In the genomic region with DNA sequence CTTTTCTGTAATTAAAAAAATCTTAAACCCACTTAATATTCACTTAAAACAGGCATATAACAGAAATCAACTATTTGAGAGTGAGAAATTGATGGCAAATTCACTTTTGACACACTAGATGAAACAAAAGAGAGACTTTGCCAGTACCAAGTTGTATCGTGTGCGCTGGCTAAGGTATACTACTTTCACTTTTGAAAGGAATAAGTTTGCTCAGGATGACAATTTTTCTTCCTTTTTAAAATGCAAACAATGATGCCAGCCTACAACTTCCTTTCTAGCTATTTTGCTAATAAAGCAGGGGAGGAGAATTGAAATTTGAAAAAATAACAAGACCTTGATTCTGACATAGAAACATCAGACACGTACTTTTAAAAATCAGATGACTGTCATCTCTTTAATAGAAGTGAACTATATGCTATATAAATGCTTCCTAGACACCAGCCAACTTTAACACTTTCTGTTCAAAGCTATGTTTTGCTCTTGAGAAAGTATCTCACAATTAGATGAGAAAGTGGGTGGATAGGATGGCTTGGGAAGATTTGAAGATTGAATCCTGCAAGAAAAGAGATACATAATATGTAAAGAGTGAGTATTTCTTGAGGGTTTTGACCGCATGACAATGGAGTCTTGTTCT, we compare ENCODE assay signal across 9 cellular contexts. TPM values are rescaled to one million over a fixed set of nuclear protein-coding genes. Genes with fewer than 3 reads are reported as not detected.
DNase-seq lines count a peak whose midpoint lies in the region; ATAC-seq, FAIRE-seq and TF ChIP-seq lines count a peak whose summit lies in the region.
"Had no signal": no experiment of that assay in that cellular context is flagged by ENCODE, and none has a peak within 500 bp of the region (broad histone marks: within the 10 kb centered on the region; RNA-seq: fewer than 3 reads in every experiment).

No MANE protein-coding gene starts in this region.

- H4K20me1 ChIP-seq in astrocyte (ENCODE audit: insufficient read depth, low read length): peaks cover 32% of the 10 kb centered on the region

- H3K4me3 ChIP-seq in astrocyte (ENCODE audit: insufficient read depth, low read depth, low read length): peak overlapping the region; percentile 49
- peak overlapping the region; percentile 45 for H3K4me3 ChIP-seq in upper lobe of right lung

- CTCF ChIA-PET in activated naive CD4-positive, alpha-beta T cell treated with anti-CD3 and anti-CD28 coated beads for 36 hours (lab: Charles Lee): no interaction called here

- H3K4me1 ChIP-seq in astrocyte (ENCODE audit: insufficient read depth, low read length): peaks cover 85% of the 10 kb centered on the region
- H3K4me1 ChIP-seq in upper lobe of right lung: no peaks in the 10 kb centered on the region

- H3K4me1 Mint-ChIP-seq in activated naive CD4-positive, alpha-beta T cell treated with anti-CD3 and anti-CD28 coated beads for 36 hours (ENCODE audit: low read depth): peaks cover 9% of the 10 kb centered on the region
- H3K4me1 Mint-ChIP-seq in astrocyte (ENCODE audit: low read depth, unreplicated experiment) (peaks cover 40% of the 10 kb centered on the region), memory B cell (peaks cover 9% of the 10 kb centered on the region)

- H3K27ac ChIP-seq in astrocyte (ENCODE audit: low read depth, low read length) (peak overlapping the region; percentile 94), upper lobe of right lung (peak overlapping the region; percentile 64)

- FAIRE-seq in astrocyte (lab: Jason Lieb, UNC): no peak

- peaks cover 100% of the 10 kb centered on the region for H3K79me2 ChIP-seq in astrocyte (ENCODE audit: insufficient read depth, low read length)

- no peak for TF ChIP-seq CTCF in astrocyte (IDR thresholded peaks at IDR 0.05; ENCODE audit: insufficient read depth, low read depth, low read length)
- no peak for TF ChIP-seq CTCF in upper lobe of right lung (IDR thresholded peaks at IDR 0.05)

- H3K27me3 Mint-ChIP-seq in activated naive CD4-positive, alpha-beta T cell treated with anti-CD3 and anti-CD28 coated beads for 36 hours (ENCODE audit: low read depth): peaks cover 19% of the 10 kb centered on the region
- H3K27me3 Mint-ChIP-seq in astrocyte (ENCODE audit: low read depth, unreplicated experiment) (no peaks in the 10 kb centered on the region), memory B cell (peaks cover 2% of the 10 kb centered on the region)

- ATAC-seq in activated naive CD4-positive, alpha-beta T cell treated with anti-CD3 and anti-CD28 coated beads, Interleukin-2, amount 50 U/mL, for 72 hours: no peak
- no peak for ATAC-seq in memory B cell (ENCODE audit: low read depth)
- ATAC-seq in upper lobe of right lung: no peak
- no peak for ATAC-seq in GM19023 (IDR thresholded peaks at IDR 0.05; ENCODE audit: unreplicated experiment)
- ATAC-seq in HG03565 (IDR thresholded peaks at IDR 0.05; ENCODE audit: unreplicated experiment): no peak

- intact Hi-C loops in activated naive CD4-positive, alpha-beta T cell treated with anti-CD3 and anti-CD28 coated beads for 36 hours (cut with micrococcal nuclease): no loop called here
- intact Hi-C loops in upper lobe of right lung (cut with DNase I): no loop called here

- H3K4me2 ChIP-seq in astrocyte (ENCODE audit: low read length): peak overlapping the region; percentile 83

- no peaks in the 10 kb centered on the region for H3K9me3 ChIP-seq in astrocyte (ENCODE audit: insufficient read depth, low read depth, low read length)
- H3K9me3 ChIP-seq in upper lobe of right lung: no peaks in the 10 kb centered on the region

- H3K27me3 ChIP-seq in astrocyte (ENCODE audit: insufficient read depth, low read length) (no peaks in the 10 kb centered on the region), upper lobe of right lung (no peaks in the 10 kb centered on the region)

- no peaks in the 10 kb centered on the region for H3K36me3 Mint-ChIP-seq in activated naive CD4-positive, alpha-beta T cell treated with anti-CD3 and anti-CD28 coated beads for 36 hours (ENCODE audit: low read depth)
- H3K36me3 Mint-ChIP-seq in activated naive CD4-positive, alpha-beta T cell treated with anti-CD3 and anti-CD28 coated beads, Interleukin-2, amount 50 U/mL, for 72 hours: no peaks in the 10 kb centered on the region
- H3K36me3 Mint-ChIP-seq in astrocyte (ENCODE audit: low read depth, unreplicated experiment) (peaks cover 1% of the 10 kb centered on the region), memory B cell (no peaks in the 10 kb centered on the region)

- H3K9me3 Mint-ChIP-seq in activated naive CD4-positive, alpha-beta T cell treated with anti-CD3 and anti-CD28 coated beads for 36 hours: no peaks in the 10 kb centered on the region
- peaks cover 0 to 7% of the 10 kb centered on the region in 2 donors for H3K9me3 Mint-ChIP-seq in activated naive CD4-positive, alpha-beta T cell treated with anti-CD3 and anti-CD28 coated beads, Interleukin-2, amount 50 U/mL, for 72 hours
- H3K9me3 Mint-ChIP-seq in astrocyte (ENCODE audit: unreplicated experiment) (no peaks in the 10 kb centered on the region), memory B cell (no peaks in the 10 kb centered on the region)

- H3K36me3 ChIP-seq in astrocyte (ENCODE audit: insufficient read depth, low read length) (peaks cover 63% of the 10 kb centered on the region), upper lobe of right lung (no peaks in the 10 kb centered on the region)

- H3K27ac Mint-ChIP-seq in activated naive CD4-positive, alpha-beta T cell treated with anti-CD3 and anti-CD28 coated beads for 36 hours: no peak overlapping the region
- no peak overlapping the region for H3K27ac Mint-ChIP-seq in activated naive CD4-positive, alpha-beta T cell treated with anti-CD3 and anti-CD28 coated beads, Interleukin-2, amount 50 U/mL, for 72 hours
- H3K27ac Mint-ChIP-seq in astrocyte (ENCODE audit: unreplicated experiment) (peak overlapping the region; percentile 82), memory B cell (no peak overlapping the region)

- DNase-seq in activated naive CD4-positive, alpha-beta T cell treated with anti-CD3 and anti-CD28 coated beads for 36 hours: no peak
- no peak for DNase-seq in activated naive CD4-positive, alpha-beta T cell treated with anti-CD3 and anti-CD28 coated beads, Interleukin-2, amount 50 U/mL, for 72 hours (ENCODE audit: low spot score in 2 of 2)
- DNase-seq in astrocyte (ENCODE audit: low read depth) (no peak), memory B cell (ENCODE audit: low spot score in 2 of 2) (no peak), upper lobe of right lung (no peak), HCEC 1CT (no peak)
- DNase-seq: stimulated activated CD8-positive, alpha-beta memory T cell treated with anti-CD3 and anti-CD28 coated beads, Interleukin-4, amount 100 ng/mL, for 48 hours had no signal

- H2AFZ ChIP-seq in astrocyte (ENCODE audit: low read depth, low read length): no peak overlapping the region

- peak overlapping the region; percentile 82 for H3K9ac ChIP-seq in astrocyte (ENCODE audit: low read length)

- peak overlapping the region; percentile 20 for H3K4me3 Mint-ChIP-seq in activated naive CD4-positive, alpha-beta T cell treated with anti-CD3 and anti-CD28 coated beads for 36 hours
- H3K4me3 Mint-ChIP-seq in astrocyte (ENCODE audit: unreplicated experiment) (no peak overlapping the region), memory B cell (peak overlapping the region; percentile 33)

RNA-seq across cellular contexts. Expression of gene BLID, which starts 41.6 kb away (rescaled TPM):
- total RNA-seq in activated naive CD4-positive, alpha-beta T cell treated with anti-CD3 and anti-CD28 coated beads for 36 hours: not detected
- not detected for total RNA-seq in activated naive CD4-positive, alpha-beta T cell treated with anti-CD3 and anti-CD28 coated beads, Interleukin-2, amount 50 U/mL, for 72 hours
- total RNA-seq in astrocyte (1.1 and 1.2 TPM in 2 replicates), upper lobe of right lung (not detected)
